ENCODE assay signal across 13 cellular contexts in genomic region chr13:114004416-114005205, GRCh38. TPM values are rescaled to one million over a fixed set of nuclear protein-coding genes. Genes with fewer than 3 reads are reported as not detected.
A peak's percentile ranks its signal among the peaks of the same experiment; 100 is the strongest.
DNase-seq lines count a peak whose midpoint lies in the region; ATAC-seq, FAIRE-seq and TF ChIP-seq lines count a peak whose summit lies in the region.
"Had no signal": no experiment of that assay in that cellular context is flagged by ENCODE, and none has a peak within 500 bp of the region (broad histone marks: within the 10 kb centered on the region; RNA-seq: fewer than 3 reads in every experiment).

No MANE protein-coding gene starts in this region.

- WGBS in neuronal stem cell (ENCODE audit: extremely low coverage in 2 of 2, insufficient read length in 2 of 2, insufficient replicate concordance in 1 of 2), 2 donors, result no CpG with 5 or more reads among the region's 41 CpGs

- H3K4me3 ChIP-seq in RWPE2 (ENCODE audit: severe bottlenecking), result no peak overlapping the region
- H3K4me3 ChIP-seq in fibroblast of mammary gland (ENCODE audit: control insufficient read depth, low read depth, low read length), result no peak overlapping the region
- no peak overlapping the region for H3K4me3 ChIP-seq in neuronal stem cell (ENCODE audit: low read length in 2 of 2)
- H3K4me3 ChIP-seq: BLaER1, breast epithelium had no signal

- no peak overlapping the region for H2BK120ac ChIP-seq in neuronal stem cell (ENCODE audit: low read depth, low read length)

- no peak overlapping the region for H2BK12ac ChIP-seq in neuronal stem cell (ENCODE audit: low read length)

- H3K18ac ChIP-seq in neuronal stem cell (ENCODE audit: low read length), result peak overlapping the region; percentile 24

- no peak for FAIRE-seq in frontal cortex (lab: Jason Lieb, UNC)

- H3K23ac ChIP-seq in neuronal stem cell (ENCODE audit: low read depth, low read length, poor library complexity), result no peak overlapping the region

- H3K14ac ChIP-seq in neuronal stem cell (ENCODE audit: low read length), result no peak overlapping the region

- H3K27ac ChIP-seq in RWPE2 (ENCODE audit: poor library complexity, severe bottlenecking) (no peak overlapping the region), neuronal stem cell (replicated peaks; ENCODE audit: low read length) (no peak overlapping the region)
- H3K27ac ChIP-seq: BLaER1, breast epithelium had no signal

- H3K4me1 ChIP-seq in RWPE2 (ENCODE audit: insufficient read depth, poor library complexity, severe bottlenecking), result no peaks in the 10 kb centered on the region
- H3K4me1 ChIP-seq in neuronal stem cell (ENCODE audit: control insufficient read depth in 2 of 2, insufficient read depth in 1 of 2, low read depth in 1 of 2, low read length in 2 of 2), result peaks cover 0 to 2% of the 10 kb centered on the region in 2 donors
- H3K4me1 ChIP-seq: BLaER1, breast epithelium had no signal

- H3K4ac ChIP-seq in neuronal stem cell (ENCODE audit: low read length), result no peak overlapping the region

- no peak overlapping the region for H4K8ac ChIP-seq in neuronal stem cell (ENCODE audit: low read depth, low read length)

- H2AFZ ChIP-seq in neuronal stem cell (ENCODE audit: low read length), result no peak overlapping the region

- no peak overlapping the region for H4K91ac ChIP-seq in neuronal stem cell (ENCODE audit: low read depth, low read length, poor library complexity)

- H3K36me3 ChIP-seq in RWPE2 (ENCODE audit: low read depth) (peaks cover 7% of the 10 kb centered on the region), neuronal stem cell (replicated peaks in 1 of 2; ENCODE audit: control insufficient read depth in 2 of 2, insufficient read depth in 2 of 2, low read length in 2 of 2) (peaks cover 2 to 30% of the 10 kb centered on the region in 2 donors)
- H3K36me3 ChIP-seq: breast epithelium had no signal

- H2BK15ac ChIP-seq in neuronal stem cell (ENCODE audit: low read length), result no peak overlapping the region

- H3K9me3 ChIP-seq in RWPE2 (ENCODE audit: severe bottlenecking) (no peaks in the 10 kb centered on the region), neuronal stem cell (replicated peaks in 1 of 2; ENCODE audit: control insufficient read depth in 2 of 2, insufficient read depth in 1 of 2, low read depth in 1 of 2, low read length in 2 of 2) (no peaks in the 10 kb centered on the region)
- H3K9me3 ChIP-seq: BLaER1, breast epithelium had no signal

- no peak overlapping the region for H2BK5ac ChIP-seq in neuronal stem cell (ENCODE audit: low read length)

- no peak overlapping the region for H3K4me2 ChIP-seq in neuronal stem cell (ENCODE audit: insufficient read depth, low read length, poor library complexity, severe bottlenecking)
- H3K4me2 ChIP-seq: BLaER1 had no signal

- TF ChIP-seq CTCF in RWPE2 (IDR thresholded peaks at IDR 0.05; ENCODE audit: poor library complexity, severe bottlenecking), result no peak
- TF ChIP-seq CTCF in fibroblast of mammary gland (conservative IDR thresholded peaks at IDR 0.05; ENCODE audit: control insufficient read depth, insufficient read depth, low read depth, low read length), result no peak

- no peak overlapping the region for H2AK5ac ChIP-seq in neuronal stem cell (ENCODE audit: low read depth, low read length)

- no peaks in the 10 kb centered on the region for H3K27me3 ChIP-seq in RWPE2 (ENCODE audit: insufficient read depth, poor library complexity, severe bottlenecking)
- no peaks in the 10 kb centered on the region for H3K27me3 ChIP-seq in neuronal stem cell (ENCODE audit: control insufficient read depth in 3 of 3, insufficient read depth in 3 of 3, low read depth in 1 of 3, low read length in 3 of 3)
- H3K27me3 ChIP-seq: BLaER1, breast epithelium had no signal

- H3K9ac ChIP-seq in neuronal stem cell (ENCODE audit: low read depth, low read length, poor library complexity), result no peak overlapping the region
- H3K9ac ChIP-seq: BLaER1 had no signal

- no peak for ATAC-seq in RWPE2 (ENCODE audit: low read depth)
- no peak for ATAC-seq in HG03342 (IDR thresholded peaks at IDR 0.05; ENCODE audit: unreplicated experiment)
- ATAC-seq in GM18868 (IDR thresholded peaks at IDR 0.05; ENCODE audit: unreplicated experiment), result no peak
- ATAC-seq: left colon had no signal

- no peaks in the 10 kb centered on the region for H3K79me1 ChIP-seq in neuronal stem cell (ENCODE audit: low read depth, low read length)

- DNase-seq in CMK (ENCODE audit: low read depth) (peak; percentile 46), RWPE2 (ENCODE audit: low spot score) (peak; percentile 19), fibroblast of mammary gland (ENCODE audit: low read depth) (peak; percentile 38), neuronal stem cell (ENCODE audit: low spot score) (no peak), NCI-H2171 (lab: John Stamatoyannopoulos, UW) (no peak), frontal cortex (ENCODE audit: low spot score in 2 of 2) (no peak)
- DNase-seq: retina, T-cell had no signal

RNA-seq across cellular contexts. Expression of gene C13orf46, which starts 30.7 kb away (rescaled TPM):
- polyA plus RNA-seq in neuronal stem cell (2013, experiment 1 of 2), result 0.03 TPM
- polyA plus RNA-seq in neuronal stem cell (2013, experiment 2 of 2), result 0.04 TPM
- under 0.01 TPM for total RNA-seq in frontal cortex

Comparison
In these comparisons a context has a peak if more than half of its experiments do, and no peak if none do; other contexts are left out.
1. DNase-seq: peak in CMK (single experiment), RWPE2 (single experiment) and fibroblast of mammary gland (single experiment); none in neuronal stem cell (single experiment), NCI-H2171 (single experiment) and frontal cortex (0 of 2).